ENCODE assay signal across 21 cellular contexts in the genomic region with DNA sequence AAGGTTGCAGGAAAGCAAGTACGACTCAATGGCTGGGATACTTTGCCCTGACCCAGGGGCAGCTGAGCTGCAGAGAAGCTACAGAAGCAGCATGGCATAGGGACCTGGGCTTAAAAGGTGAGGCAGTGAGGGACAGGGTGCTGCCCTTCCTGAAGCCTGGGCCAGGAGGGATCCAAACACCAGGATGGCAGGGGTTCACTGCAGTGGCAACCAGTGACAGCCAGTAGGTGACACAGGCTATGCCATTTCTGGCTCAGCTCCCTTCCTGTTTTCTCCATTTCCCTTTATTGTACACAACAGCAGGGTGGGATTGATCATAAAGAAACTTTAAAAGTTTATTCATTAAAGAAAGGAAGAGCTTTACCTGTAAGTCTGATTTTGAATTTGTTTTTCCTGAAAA. TPM values are rescaled to one million over a fixed set of nuclear protein-coding genes. Genes with fewer than 3 reads are reported as not detected.
DNase-seq lines count a peak whose midpoint lies in the region; ATAC-seq and TF ChIP-seq lines count a peak whose summit lies in the region.
"Had no signal": no experiment of that assay in that cellular context is flagged by ENCODE, and none has a peak within 500 bp of the region (broad histone marks: within the 10 kb centered on the region; RNA-seq: fewer than 3 reads in every experiment).

No MANE protein-coding gene starts in this region.

- H3K4me3 Mint-ChIP-seq in progenitor cell of endocrine pancreas (ENCODE audit: low read depth) = no peak overlapping the region
- H3K4me3 Mint-ChIP-seq: CD4-positive, alpha-beta memory T cell had no signal

- no peak overlapping the region for H3K27ac Mint-ChIP-seq in progenitor cell of endocrine pancreas
- H3K27ac Mint-ChIP-seq: CD4-positive, alpha-beta memory T cell had no signal

- no peak overlapping the region for H3K4me3 ChIP-seq in left ventricle myocardium inferior
- H3K4me3 ChIP-seq in right cardiac atrium (ENCODE audit: low read length) = no peak overlapping the region
- peak overlapping the region in 4 of 59 donors; percentile 4 to 18 (median 14) for H3K4me3 ChIP-seq in dorsolateral prefrontal cortex
- H3K4me3 ChIP-seq: BLaER1, GM23248, MG63 had no signal

- peaks cover 6% of the 10 kb centered on the region for H3K36me3 ChIP-seq in left ventricle myocardium inferior
- H3K36me3 ChIP-seq: MG63 had no signal

- H3K36me3 Mint-ChIP-seq in progenitor cell of endocrine pancreas (ENCODE audit: insufficient read depth) = no peaks in the 10 kb centered on the region
- H3K36me3 Mint-ChIP-seq: CD4-positive, alpha-beta memory T cell had no signal

- no peaks in the 10 kb centered on the region for H3K27me3 Mint-ChIP-seq in progenitor cell of endocrine pancreas

- TF ChIP-seq CTCF in left ventricle myocardium inferior (IDR thresholded peaks at IDR 0.05; ENCODE audit: borderline replicate concordance) = peak; percentile 16
- TF ChIP-seq CTCF in dorsolateral prefrontal cortex (IDR thresholded peaks at IDR 0.05 in 54 of 56, conservative IDR thresholded peaks at IDR 0.05 in 2 of 56; ENCODE audit: low read depth in 1 of 56, partially characterized antibody in 56 of 56) = peak in 5 of 56 donors; percentile 8 to 30 (median 10)
- no peak for TF ChIP-seq CTCF in progenitor cell of endocrine pancreas (IDR thresholded peaks at IDR 0.05; ENCODE audit: unreplicated experiment)

- H3K27ac ChIP-seq in left ventricle myocardium inferior (replicated peaks) = no peak overlapping the region
- H3K27ac ChIP-seq in right cardiac atrium (ENCODE audit: low read length) = no peak overlapping the region
- H3K27ac ChIP-seq in dorsolateral prefrontal cortex = peak overlapping the region; percentile 21 to 99 (median 78)
- H3K27ac ChIP-seq: BLaER1, GM23248 had no signal

- intact Hi-C loops in left ventricle myocardium inferior (cut with micrococcal nuclease) (no loop called here), right cardiac atrium (cut with DNase I) (loop anchor here in 1 of 4 donors (10.0 kb wide), 1 partner anchor 147 kb away; no protein-coding TSS in a partner anchor), dorsolateral prefrontal cortex (cut with DNase I) (no loop called here)

- WGBS in right cardiac atrium = 80% methylated on average over 1 of the region's 1 CpG

- no peaks in the 10 kb centered on the region for H3K4me1 Mint-ChIP-seq in progenitor cell of endocrine pancreas (ENCODE audit: low read depth)
- H3K4me1 Mint-ChIP-seq: CD4-positive, alpha-beta memory T cell had no signal

- H3K27me3 ChIP-seq in left ventricle myocardium inferior (ENCODE audit: low read depth) (no peaks in the 10 kb centered on the region), right cardiac atrium (ENCODE audit: control insufficient read depth, insufficient read depth) (no peaks in the 10 kb centered on the region), dorsolateral prefrontal cortex (no peaks in the 10 kb centered on the region)
- H3K27me3 ChIP-seq: BLaER1, MG63 had no signal

- ATAC-seq in right cardiac atrium = no peak
- ATAC-seq: PC-3 had no signal

- H3K9me3 ChIP-seq in left ventricle myocardium inferior (replicated peaks) (no peaks in the 10 kb centered on the region), right cardiac atrium (ENCODE audit: control insufficient read depth, low read length) (no peaks in the 10 kb centered on the region)
- H3K9me3 ChIP-seq: BLaER1, MG63 had no signal

- DNase-seq in left ventricle myocardium inferior (no peak), right cardiac atrium (no peak), dorsolateral prefrontal cortex (no peak), pons (ENCODE audit: low spot score) (peak; percentile 62), Ammon's horn (ENCODE audit: low spot score) (no peak), progenitor cell of endocrine pancreas (ENCODE audit: low spot score, unreplicated experiment) (no peak)
- no peak for DNase-seq in effector CD8-positive, alpha-beta T cell (lab: John Stamatoyannopoulos, UW)
- DNase-seq: CD4-positive, alpha-beta memory T cell; DMS153; GDM1; GM23248; HCEC 1CT; MG63; NCI-H1105 treated with DMSO at 0.1 percent for 48 hours; NCI-H187; NCI-H2227 treated with DMSO at 0.1 percent for 48 hours; NCI-H510A treated with DMSO at 0.1 percent for 48 hours; NCI-H82; PC-3 had no signal

- H3K4me1 ChIP-seq in left ventricle myocardium inferior (peaks cover 49% of the 10 kb centered on the region), right cardiac atrium (ENCODE audit: control insufficient read depth, insufficient read depth, low read length) (no peaks in the 10 kb centered on the region)
- H3K4me1 ChIP-seq: BLaER1 had no signal

- no peaks in the 10 kb centered on the region for H3K9me3 Mint-ChIP-seq in progenitor cell of endocrine pancreas (ENCODE audit: low read depth)
- H3K9me3 Mint-ChIP-seq: CD4-positive, alpha-beta memory T cell; IgD-negative memory B cell had no signal

RNA-seq across cellular contexts. Expression of a gene that starts 48.8 kb away (rescaled TPM):
- total RNA-seq in left ventricle myocardium inferior (not detected), right cardiac atrium (under 1 TPM; 0.26 to 0.91 (median 0.35) TPM), dorsolateral prefrontal cortex (10 to 100 TPM in 115 of 120 experiments, 1 to 10 TPM in 5; 8.5 to 29.7 (median 17.0) TPM), progenitor cell of endocrine pancreas (8.0 and 10.5 TPM in 2 replicates)
- polyA plus RNA-seq in right cardiac atrium = 0.25 TPM

Comparison
In these comparisons a context has a peak if more than half of its experiments do, and no peak if none do; other contexts are left out.
1. H3K27ac ChIP-seq: peak in dorsolateral prefrontal cortex (59 of 59); none in left ventricle myocardium inferior (single experiment) and right cardiac atrium (single experiment).